Comparison of ENCODE assay signal across 21 cellular contexts in the genomic region with DNA sequence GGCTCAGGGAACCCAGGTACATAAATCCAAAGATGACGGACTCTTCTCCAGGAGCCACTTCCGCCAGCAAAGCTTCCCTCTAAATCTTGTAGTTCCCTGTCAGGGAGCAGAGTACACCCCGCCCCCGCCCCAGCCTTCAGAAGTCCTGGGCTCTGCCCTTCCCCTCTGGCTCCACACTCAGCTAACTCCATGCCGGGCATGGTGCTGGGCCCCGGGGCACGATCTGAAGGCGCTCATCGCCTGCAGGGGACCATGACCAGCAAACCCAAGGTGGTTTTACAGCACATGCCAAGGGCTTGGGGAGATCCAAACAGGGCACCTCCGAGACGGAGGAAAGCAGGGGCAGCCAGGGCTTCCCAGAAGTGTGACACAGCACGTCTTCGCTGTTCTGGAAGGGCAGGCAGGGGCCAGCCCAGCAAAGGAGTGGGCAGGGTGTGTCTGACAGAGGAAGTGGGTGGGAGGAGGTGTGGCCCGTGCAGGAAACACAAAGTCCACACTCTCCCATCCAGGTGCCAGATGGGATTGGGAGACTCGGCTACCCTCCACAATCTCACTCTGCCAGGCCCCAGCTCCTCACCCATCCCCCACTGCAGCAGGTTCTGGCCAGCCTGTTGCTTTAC. TPM values are rescaled to one million over a fixed set of nuclear protein-coding genes. Genes with fewer than 3 reads are reported as not detected.
DNase-seq lines count a peak whose midpoint lies in the region; ATAC-seq and TF ChIP-seq lines count a peak whose summit lies in the region.
"Had no signal": no experiment of that assay in that cellular context is flagged by ENCODE, and none has a peak within 500 bp of the region (broad histone marks: within the 10 kb centered on the region; RNA-seq: fewer than 3 reads in every experiment).

No MANE protein-coding gene starts in this region.

- H3K36me3 ChIP-seq in RWPE2 (ENCODE audit: low read depth), result no peaks in the 10 kb centered on the region
- no peaks in the 10 kb centered on the region for H3K36me3 ChIP-seq in iPS-20b (ENCODE audit: insufficient read depth, low read depth, low read length)
- H3K36me3 ChIP-seq: heart right ventricle had no signal

- DNase-seq in Daoy (ENCODE audit: low read depth) (peak; percentile 25), RWPE2 (ENCODE audit: low spot score) (peak; percentile 80), sciatic nerve (ENCODE audit: low spot score) (no peak), NOMO-1 treated with DMSO at 0.1 percent for 48 hours (lab: John Stamatoyannopoulos, UW; ENCODE audit: unreplicated experiment) (no peak), NCI-H1092 (lab: John Stamatoyannopoulos, UW) (no peak)
- DNase-seq: activated CD4-positive, CD25-positive, alpha-beta regulatory T cell treated with anti-CD3 and anti-CD28 coated beads, Interleukin-2, amount 50 U/mL, for 72 hours; cerebellar nuclear complex; erythroblast; GOT3; heart right ventricle; left ventricle myocardium superior; NCI-H2029; NCI-H526 treated with DMSO at 0.1 percent for 48 hours; RPMI8226; stimulated activated naive CD8-positive, alpha-beta T cell treated with anti-CD3 and anti-CD28 coated beads, Interleukin-15, amount 100 ng/mL, for 72 hours had no signal

- H3K27ac ChIP-seq in RWPE2 (ENCODE audit: poor library complexity, severe bottlenecking), result peak overlapping the region; percentile 64
- peak overlapping the region; percentile 1 for H3K27ac ChIP-seq in iPS-20b (ENCODE audit: low read length)
- H3K27ac ChIP-seq: heart right ventricle had no signal

- intact Hi-C loops in sciatic nerve (cut with DNase I), result no loop called here

- H3K27me3 ChIP-seq in RWPE2 (ENCODE audit: insufficient read depth, poor library complexity, severe bottlenecking) (no peaks in the 10 kb centered on the region), iPS-20b (ENCODE audit: insufficient read depth, low read length) (no peaks in the 10 kb centered on the region)

- ATAC-seq in RWPE2 (ENCODE audit: low read depth), result peak; percentile 98
- ATAC-seq in sciatic nerve, result peak; percentile 82
- ATAC-seq in HG03571 (IDR thresholded peaks at IDR 0.05; ENCODE audit: unreplicated experiment), result no peak
- ATAC-seq in HG02852 (IDR thresholded peaks at IDR 0.05; ENCODE audit: unreplicated experiment), result no peak
- ATAC-seq: left ventricle myocardium superior; stimulated activated naive CD8-positive, alpha-beta T cell treated with anti-CD3 and anti-CD28 coated beads, Interleukin-15, amount 100 ng/mL, for 72 hours had no signal

- H3K4me3 ChIP-seq in RWPE2 (ENCODE audit: severe bottlenecking) (no peak overlapping the region), iPS-20b (ENCODE audit: low read length) (no peak overlapping the region)
- H3K4me3 ChIP-seq: heart right ventricle had no signal

- no peaks in the 10 kb centered on the region for H3K9me3 ChIP-seq in RWPE2 (ENCODE audit: severe bottlenecking)
- H3K9me3 ChIP-seq in iPS-20b (ENCODE audit: insufficient read depth, low read depth, low read length), result no peaks in the 10 kb centered on the region
- H3K9me3 ChIP-seq: heart right ventricle had no signal

- H3K9ac ChIP-seq in iPS-20b (ENCODE audit: low read depth, low read length), result no peak overlapping the region; the same call in 1 of the 2 replicates

- TF ChIP-seq CTCF in RWPE2 (IDR thresholded peaks at IDR 0.05; ENCODE audit: poor library complexity, severe bottlenecking), result no peak

- H3K4me1 ChIP-seq in RWPE2 (ENCODE audit: insufficient read depth, poor library complexity, severe bottlenecking) (peaks cover 8% of the 10 kb centered on the region), iPS-20b (ENCODE audit: insufficient read depth, low read length) (peaks cover 7% of the 10 kb centered on the region; the same call in 1 of the 2 replicates)

RNA-seq across cellular contexts. Expression of a gene that starts 41.6 kb away (rescaled TPM):
- 0.60 and 1.1 TPM in 2 replicates for total RNA-seq in Daoy (2014; rRNA removed; shearing (Covaris generic))
- total RNA-seq in sciatic nerve, result not detected
- total RNA-seq: heart right ventricle, left ventricle myocardium superior, LHCN-M2, neural crest cell, skeletal muscle tissue had no signal

RNA-seq across cellular contexts. Expression of a gene that starts 48.0 kb away (rescaled TPM):
- total RNA-seq in Daoy (2014; rRNA removed; shearing (Covaris generic)), result 0.77 and 1.8 TPM in 2 replicates
- total RNA-seq in sciatic nerve, result 189 TPM

Comparison
In these comparisons a context has a peak if more than half of its experiments do, and no peak if none do; other contexts are left out.
1. DNase-seq: peak in Daoy (single experiment) and RWPE2 (single experiment); none in sciatic nerve (single experiment), NOMO-1 treated with DMSO at 0.1 percent for 48 hours (single experiment) and NCI-H1092 (single experiment).
2. ATAC-seq: peak in RWPE2 (single experiment) and sciatic nerve (single experiment); none in HG03571 (single experiment) and HG02852 (single experiment).
3. RNA of a gene that starts 48.0 kb away (total RNA-seq): 189 TPM in sciatic nerve (single experiment); 0.77 to 1.8 TPM in Daoy; every median in the first group is over 10 times any median in the second.